ENCODE assay signal across 1 cellular context in genomic region chr3:66593978-66594377, GRCh38.
TF ChIP-seq lines count a peak whose summit lies in the region.

No MANE protein-coding gene starts in this region.

TF ChIP-seq in HepG2, 621 proteins besides CTCF, POLR2A, EP300 and RAD21 (continued from another document and continues in another):
- TF ChIP-seq, protein P1, sequence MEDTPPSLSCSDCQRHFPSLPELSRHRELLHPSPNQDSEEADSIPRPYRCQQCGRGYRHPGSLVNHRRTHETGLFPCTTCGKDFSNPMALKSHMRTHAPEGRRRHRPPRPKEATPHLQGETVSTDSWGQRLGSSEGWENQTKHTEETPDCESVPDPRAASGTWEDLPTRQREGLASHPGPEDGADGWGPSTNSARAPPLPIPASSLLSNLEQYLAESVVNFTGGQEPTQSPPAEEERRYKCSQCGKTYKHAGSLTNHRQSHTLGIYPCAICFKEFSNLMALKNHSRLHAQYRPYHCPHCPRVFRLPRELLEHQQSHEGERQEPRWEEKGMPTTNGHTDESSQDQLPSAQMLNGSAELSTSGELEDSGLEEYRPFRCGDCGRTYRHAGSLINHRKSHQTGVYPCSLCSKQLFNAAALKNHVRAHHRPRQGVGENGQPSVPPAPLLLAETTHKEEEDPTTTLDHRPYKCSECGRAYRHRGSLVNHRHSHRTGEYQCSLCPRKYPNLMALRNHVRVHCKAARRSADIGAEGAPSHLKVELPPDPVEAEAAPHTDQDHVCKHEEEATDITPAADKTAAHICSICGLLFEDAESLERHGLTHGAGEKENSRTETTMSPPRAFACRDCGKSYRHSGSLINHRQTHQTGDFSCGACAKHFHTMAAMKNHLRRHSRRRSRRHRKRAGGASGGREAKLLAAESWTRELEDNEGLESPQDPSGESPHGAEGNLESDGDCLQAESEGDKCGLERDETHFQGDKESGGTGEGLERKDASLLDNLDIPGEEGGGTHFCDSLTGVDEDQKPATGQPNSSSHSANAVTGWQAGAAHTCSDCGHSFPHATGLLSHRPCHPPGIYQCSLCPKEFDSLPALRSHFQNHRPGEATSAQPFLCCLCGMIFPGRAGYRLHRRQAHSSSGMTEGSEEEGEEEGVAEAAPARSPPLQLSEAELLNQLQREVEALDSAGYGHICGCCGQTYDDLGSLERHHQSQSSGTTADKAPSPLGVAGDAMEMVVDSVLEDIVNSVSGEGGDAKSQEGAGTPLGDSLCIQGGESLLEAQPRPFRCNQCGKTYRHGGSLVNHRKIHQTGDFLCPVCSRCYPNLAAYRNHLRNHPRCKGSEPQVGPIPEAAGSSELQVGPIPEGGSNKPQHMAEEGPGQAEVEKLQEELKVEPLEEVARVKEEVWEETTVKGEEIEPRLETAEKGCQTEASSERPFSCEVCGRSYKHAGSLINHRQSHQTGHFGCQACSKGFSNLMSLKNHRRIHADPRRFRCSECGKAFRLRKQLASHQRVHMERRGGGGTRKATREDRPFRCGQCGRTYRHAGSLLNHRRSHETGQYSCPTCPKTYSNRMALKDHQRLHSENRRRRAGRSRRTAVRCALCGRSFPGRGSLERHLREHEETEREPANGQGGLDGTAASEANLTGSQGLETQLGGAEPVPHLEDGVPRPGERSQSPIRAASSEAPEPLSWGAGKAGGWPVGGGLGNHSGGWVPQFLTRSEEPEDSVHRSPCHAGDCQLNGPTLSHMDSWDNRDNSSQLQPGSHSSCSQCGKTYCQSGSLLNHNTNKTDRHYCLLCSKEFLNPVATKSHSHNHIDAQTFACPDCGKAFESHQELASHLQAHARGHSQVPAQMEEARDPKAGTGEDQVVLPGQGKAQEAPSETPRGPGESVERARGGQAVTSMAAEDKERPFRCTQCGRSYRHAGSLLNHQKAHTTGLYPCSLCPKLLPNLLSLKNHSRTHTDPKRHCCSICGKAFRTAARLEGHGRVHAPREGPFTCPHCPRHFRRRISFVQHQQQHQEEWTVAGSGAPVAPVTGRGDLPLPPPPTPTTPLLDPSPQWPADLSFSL (CRISPR knock-in tag; IDR thresholded peaks at IDR 0.05): no peak
- TF ChIP-seq ZNF335 (CRISPR knock-in tag; IDR thresholded peaks at IDR 0.05) (no peak), POLR2AphosphoS2 (IDR thresholded peaks at IDR 0.05; ENCODE audit: low read depth, low read length) (no peak), HNF1A (IDR thresholded peaks at IDR 0.05; ENCODE audit: low read depth) (no peak), HNF1A (CRISPR knock-in tag; IDR thresholded peaks at IDR 0.05; ENCODE audit: borderline replicate concordance) (no peak), ASH2L (IDR thresholded peaks at IDR 0.05; ENCODE audit: insufficient read length, low read depth, low read length) (no peak), ZNF232 (CRISPR knock-in tag; IDR thresholded peaks at IDR 0.05; ENCODE audit: borderline replicate concordance) (no peak), ZNF350 (CRISPR knock-in tag; IDR thresholded peaks at IDR 0.05; ENCODE audit: borderline replicate concordance, low read depth) (no peak), HDAC6 (IDR thresholded peaks at IDR 0.05; ENCODE audit: low read depth, low read length) (no peak), PATZ1 (CRISPR knock-in tag; IDR thresholded peaks at IDR 0.05) (no peak), POGK (CRISPR knock-in tag; conservative IDR thresholded peaks at IDR 0.05) (no peak), AHR (CRISPR knock-in tag; IDR thresholded peaks at IDR 0.05) (no peak), HMG20A (CRISPR knock-in tag; IDR thresholded peaks at IDR 0.05; ENCODE audit: borderline replicate concordance) (peak; percentile 53; the same call in 1 of the 2 replicates), FUBP1 (CRISPR knock-in tag; IDR thresholded peaks at IDR 0.05; ENCODE audit: borderline replicate concordance) (no peak), ZNF382 (CRISPR knock-in tag; IDR thresholded peaks at IDR 0.05; ENCODE audit: borderline replicate concordance) (no peak), DMAP1 (CRISPR knock-in tag; IDR thresholded peaks at IDR 0.05) (no peak)
- TF ChIP-seq, protein P2, sequence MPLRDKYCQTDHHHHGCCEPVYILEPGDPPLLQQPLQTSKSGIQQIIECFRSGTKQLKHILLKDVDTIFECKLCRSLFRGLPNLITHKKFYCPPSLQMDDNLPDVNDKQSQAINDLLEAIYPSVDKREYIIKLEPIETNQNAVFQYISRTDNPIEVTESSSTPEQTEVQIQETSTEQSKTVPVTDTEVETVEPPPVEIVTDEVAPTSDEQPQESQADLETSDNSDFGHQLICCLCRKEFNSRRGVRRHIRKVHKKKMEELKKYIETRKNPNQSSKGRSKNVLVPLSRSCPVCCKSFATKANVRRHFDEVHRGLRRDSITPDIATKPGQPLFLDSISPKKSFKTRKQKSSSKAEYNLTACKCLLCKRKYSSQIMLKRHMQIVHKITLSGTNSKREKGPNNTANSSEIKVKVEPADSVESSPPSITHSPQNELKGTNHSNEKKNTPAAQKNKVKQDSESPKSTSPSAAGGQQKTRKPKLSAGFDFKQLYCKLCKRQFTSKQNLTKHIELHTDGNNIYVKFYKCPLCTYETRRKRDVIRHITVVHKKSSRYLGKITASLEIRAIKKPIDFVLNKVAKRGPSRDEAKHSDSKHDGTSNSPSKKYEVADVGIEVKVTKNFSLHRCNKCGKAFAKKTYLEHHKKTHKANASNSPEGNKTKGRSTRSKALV (CRISPR knock-in tag; IDR thresholded peaks at IDR 0.05): no peak
- TF ChIP-seq, protein P3, sequence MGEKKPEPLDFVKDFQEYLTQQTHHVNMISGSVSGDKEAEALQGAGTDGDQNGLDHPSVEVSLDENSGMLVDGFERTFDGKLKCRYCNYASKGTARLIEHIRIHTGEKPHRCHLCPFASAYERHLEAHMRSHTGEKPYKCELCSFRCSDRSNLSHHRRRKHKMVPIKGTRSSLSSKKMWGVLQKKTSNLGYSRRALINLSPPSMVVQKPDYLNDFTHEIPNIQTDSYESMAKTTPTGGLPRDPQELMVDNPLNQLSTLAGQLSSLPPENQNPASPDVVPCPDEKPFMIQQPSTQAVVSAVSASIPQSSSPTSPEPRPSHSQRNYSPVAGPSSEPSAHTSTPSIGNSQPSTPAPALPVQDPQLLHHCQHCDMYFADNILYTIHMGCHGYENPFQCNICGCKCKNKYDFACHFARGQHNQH (CRISPR knock-in tag; IDR thresholded peaks at IDR 0.05): no peak
- TF ChIP-seq, protein P4, sequence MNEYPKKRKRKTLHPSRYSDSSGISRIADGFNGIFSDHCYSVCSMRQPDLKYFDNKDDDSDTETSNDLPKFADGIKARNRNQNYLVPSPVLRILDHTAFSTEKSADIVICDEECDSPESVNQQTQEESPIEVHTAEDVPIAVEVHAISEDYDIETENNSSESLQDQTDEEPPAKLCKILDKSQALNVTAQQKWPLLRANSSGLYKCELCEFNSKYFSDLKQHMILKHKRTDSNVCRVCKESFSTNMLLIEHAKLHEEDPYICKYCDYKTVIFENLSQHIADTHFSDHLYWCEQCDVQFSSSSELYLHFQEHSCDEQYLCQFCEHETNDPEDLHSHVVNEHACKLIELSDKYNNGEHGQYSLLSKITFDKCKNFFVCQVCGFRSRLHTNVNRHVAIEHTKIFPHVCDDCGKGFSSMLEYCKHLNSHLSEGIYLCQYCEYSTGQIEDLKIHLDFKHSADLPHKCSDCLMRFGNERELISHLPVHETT (CRISPR knock-in tag; conservative IDR thresholded peaks at IDR 0.05): no peak
- TF ChIP-seq, protein P5, sequence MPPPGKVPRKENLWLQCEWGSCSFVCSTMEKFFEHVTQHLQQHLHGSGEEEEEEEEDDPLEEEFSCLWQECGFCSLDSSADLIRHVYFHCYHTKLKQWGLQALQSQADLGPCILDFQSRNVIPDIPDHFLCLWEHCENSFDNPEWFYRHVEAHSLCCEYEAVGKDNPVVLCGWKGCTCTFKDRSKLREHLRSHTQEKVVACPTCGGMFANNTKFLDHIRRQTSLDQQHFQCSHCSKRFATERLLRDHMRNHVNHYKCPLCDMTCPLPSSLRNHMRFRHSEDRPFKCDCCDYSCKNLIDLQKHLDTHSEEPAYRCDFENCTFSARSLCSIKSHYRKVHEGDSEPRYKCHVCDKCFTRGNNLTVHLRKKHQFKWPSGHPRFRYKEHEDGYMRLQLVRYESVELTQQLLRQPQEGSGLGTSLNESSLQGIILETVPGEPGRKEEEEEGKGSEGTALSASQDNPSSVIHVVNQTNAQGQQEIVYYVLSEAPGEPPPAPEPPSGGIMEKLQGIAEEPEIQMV (CRISPR knock-in tag; IDR thresholded peaks at IDR 0.05; ENCODE audit: low read depth): no peak
- TF ChIP-seq, protein P6, sequence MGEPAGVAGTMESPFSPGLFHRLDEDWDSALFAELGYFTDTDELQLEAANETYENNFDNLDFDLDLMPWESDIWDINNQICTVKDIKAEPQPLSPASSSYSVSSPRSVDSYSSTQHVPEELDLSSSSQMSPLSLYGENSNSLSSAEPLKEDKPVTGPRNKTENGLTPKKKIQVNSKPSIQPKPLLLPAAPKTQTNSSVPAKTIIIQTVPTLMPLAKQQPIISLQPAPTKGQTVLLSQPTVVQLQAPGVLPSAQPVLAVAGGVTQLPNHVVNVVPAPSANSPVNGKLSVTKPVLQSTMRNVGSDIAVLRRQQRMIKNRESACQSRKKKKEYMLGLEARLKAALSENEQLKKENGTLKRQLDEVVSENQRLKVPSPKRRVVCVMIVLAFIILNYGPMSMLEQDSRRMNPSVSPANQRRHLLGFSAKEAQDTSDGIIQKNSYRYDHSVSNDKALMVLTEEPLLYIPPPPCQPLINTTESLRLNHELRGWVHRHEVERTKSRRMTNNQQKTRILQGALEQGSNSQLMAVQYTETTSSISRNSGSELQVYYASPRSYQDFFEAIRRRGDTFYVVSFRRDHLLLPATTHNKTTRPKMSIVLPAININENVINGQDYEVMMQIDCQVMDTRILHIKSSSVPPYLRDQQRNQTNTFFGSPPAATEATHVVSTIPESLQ (CRISPR knock-in tag; conservative IDR thresholded peaks at IDR 0.05): no peak
